8 cellular contexts compared by ENCODE assay signal in the genomic region with DNA sequence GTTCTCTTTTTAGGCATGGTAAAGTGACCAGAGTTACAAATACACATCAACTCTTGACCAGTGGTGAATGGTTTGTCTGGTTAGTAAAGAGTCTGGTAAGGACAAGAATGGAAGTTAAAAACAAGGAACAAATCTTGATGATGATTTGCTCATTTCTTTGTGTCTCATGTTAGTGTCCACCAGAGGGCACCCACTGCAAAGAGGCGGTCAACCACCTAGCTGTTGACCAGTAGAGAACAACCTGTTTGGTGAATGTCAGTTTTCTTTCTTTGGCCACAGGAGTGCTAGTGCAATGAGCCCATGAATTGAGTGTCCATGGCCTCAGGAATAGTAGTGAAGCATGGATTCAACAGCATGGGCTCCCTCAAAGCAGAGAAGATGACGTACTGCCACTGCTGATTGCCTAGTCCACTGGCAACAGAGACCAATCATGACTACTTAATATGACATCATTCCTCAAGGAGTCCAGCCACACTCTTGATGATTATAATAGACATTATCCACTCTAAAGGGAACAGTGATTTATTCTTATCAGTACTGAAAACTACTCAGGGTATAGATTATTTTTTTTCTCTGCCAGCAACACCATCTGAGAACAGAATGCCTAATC. TPM values are rescaled to one million over a fixed set of nuclear protein-coding genes. Genes with fewer than 3 reads are reported as not detected.
A peak's percentile ranks its signal among the peaks of the same experiment; 100 is the strongest.
DNase-seq lines count a peak whose midpoint lies in the region; ATAC-seq, FAIRE-seq and TF ChIP-seq lines count a peak whose summit lies in the region.

No MANE protein-coding gene starts in this region.

- peak; percentile 40 for DNase-seq in A673 (ENCODE audit: low spot score)
- DNase-seq in HK-2 (ENCODE audit: unreplicated experiment) = peak; percentile 38
- no peak for DNase-seq in keratinocyte (ENCODE audit: low read depth, low spot score)
- peak; percentile 49 for DNase-seq in ureter (ENCODE audit: low spot score)
- DNase-seq in vagina (ENCODE audit: extremely low spot score in 2 of 2) = no peak

- POLR2A ChIA-PET in A673 (lab: Charles Lee; ENCODE audit: low non-redundant PET) = no interaction called here

- no peaks in the 10 kb centered on the region for H3K79me2 ChIP-seq in keratinocyte (ENCODE audit: control insufficient read depth, insufficient read depth, low read length)

- H3K27me3 ChIP-seq in A673 (replicated peaks; ENCODE audit: insufficient read depth, low read depth, low read length, poor library complexity) (no peaks in the 10 kb centered on the region), keratinocyte (ENCODE audit: control insufficient read depth, extremely low read depth, insufficient read depth, low read length) (no peaks in the 10 kb centered on the region), vagina (no peaks in the 10 kb centered on the region)

- TF ChIP-seq POLR2A in vagina (IDR thresholded peaks at IDR 0.05) = no peak

- intact Hi-C loops in A673 (cut with micrococcal nuclease; ENCODE audit: unreplicated experiment) (loop anchor here (10.0 kb wide), 3 partner anchors 177 to 1933 kb away; no protein-coding TSS in a partner anchor), vagina (cut with DNase I) (no loop called here)

- H3K4me1 ChIP-seq in A673 (ENCODE audit: insufficient read depth, low read length, poor library complexity, severe bottlenecking) = peaks cover 8% of the 10 kb centered on the region
- no peaks in the 10 kb centered on the region for H3K4me1 ChIP-seq in keratinocyte (ENCODE audit: control insufficient read depth, extremely low read depth, insufficient read depth, low read length)
- no peaks in the 10 kb centered on the region for H3K4me1 ChIP-seq in vagina

- H3K36me3 ChIP-seq in A673 (ENCODE audit: insufficient read depth, low read length, poor library complexity, severe bottlenecking) (no peaks in the 10 kb centered on the region), keratinocyte (ENCODE audit: control insufficient read depth in 2 of 2, extremely low read depth in 1 of 2, insufficient read depth in 2 of 2, low read length in 2 of 2) (no peaks in the 10 kb centered on the region), vagina (no peaks in the 10 kb centered on the region)

- TF ChIP-seq CTCF in A673 (conservative IDR thresholded peaks at IDR 0.05; ENCODE audit: low read depth, low read length) = peak; percentile 69
- TF ChIP-seq CTCF in GM12873 (IDR thresholded peaks at IDR 0.05; ENCODE audit: insufficient read depth, low read depth, low read length, missing control alignments) = peak; percentile 62
- peak; percentile 96 for TF ChIP-seq CTCF in VCaP (conservative IDR thresholded peaks at IDR 0.05)
- TF ChIP-seq CTCF in keratinocyte (optimal IDR thresholded peaks at IDR 0.05 in 1 of 3, IDR thresholded peaks at IDR 0.05 in 1 of 3, conservative IDR thresholded peaks at IDR 0.05 in 1 of 3; ENCODE audit: extremely low read depth in 1 of 3, insufficient read depth in 2 of 3, low read length in 3 of 3) = peak; percentile 69 to 86 (median 72)
- TF ChIP-seq CTCF in vagina (IDR thresholded peaks at IDR 0.05) = no peak

- no peak overlapping the region for H3K4me2 ChIP-seq in keratinocyte (ENCODE audit: control insufficient read depth, extremely low read depth, insufficient read depth, low read depth, low read length)

- no peak overlapping the region for H2AFZ ChIP-seq in keratinocyte (ENCODE audit: control insufficient read depth, low read length)

- H4K20me1 ChIP-seq in keratinocyte (ENCODE audit: control insufficient read depth, extremely low read depth, insufficient read depth, low read length) = no peaks in the 10 kb centered on the region

- H3K9me3 ChIP-seq in A673 (ENCODE audit: low read depth, low read length, poor library complexity, severe bottlenecking) = no peaks in the 10 kb centered on the region
- H3K9me3 ChIP-seq in keratinocyte (ENCODE audit: control insufficient read depth, low read depth, low read length) = no peaks in the 10 kb centered on the region
- H3K9me3 ChIP-seq in vagina = no peaks in the 10 kb centered on the region

- H3K9ac ChIP-seq in keratinocyte (ENCODE audit: control insufficient read depth, extremely low read depth, insufficient read depth, low read length) = no peak overlapping the region

- peak; percentile 92 for FAIRE-seq in keratinocyte (lab: Jason Lieb, UNC)

- H3K9me1 ChIP-seq in keratinocyte (ENCODE audit: control insufficient read depth, extremely low read depth, insufficient read depth, low read length) = no peaks in the 10 kb centered on the region

- CTCF ChIA-PET in A673 (lab: Charles Lee) = no interaction called here

- no TSS peak for BruUV-seq in A673 (replicated peaks; lab: Mats Ljungman, UMichigan)

- H3K27ac ChIP-seq in A673 (ENCODE audit: low read depth, low read length, poor library complexity, severe bottlenecking) (no peak overlapping the region), VCaP (no peak overlapping the region), keratinocyte (ENCODE audit: control insufficient read depth, insufficient read depth, low read length) (no peak overlapping the region), vagina (no peak overlapping the region)

- H3K4me3 ChIP-seq in A673 (ENCODE audit: low read depth, low read length, poor library complexity, severe bottlenecking) = no peak overlapping the region
- H3K4me3 ChIP-seq in keratinocyte (ENCODE audit: control insufficient read depth in 2 of 3, extremely low read depth in 1 of 3, insufficient read depth in 2 of 3, low read depth in 1 of 3, low read length in 3 of 3) = no peak overlapping the region
- H3K4me3 ChIP-seq in vagina = no peak overlapping the region

- dilution Hi-C loops in keratinocyte (cut with MboI; ENCODE audit: extremely low pct_ligation_motif_present, low sequenced_read_pairs) = no loop called here

- no peak for ATAC-seq in GM19467 (IDR thresholded peaks at IDR 0.05; ENCODE audit: unreplicated experiment)

RNA-seq across cellular contexts. Expression of a gene that starts 10.7 kb away (rescaled TPM):
- 0.28 and 1.4 TPM in 2 replicates for total RNA-seq in A673 (2021)
- not detected in 3 replicates for polyA plus RNA-seq in keratinocyte
- polyA plus RNA-seq in keratinocyte (2011; ENCODE audit: low read depth) = not detected
- polyA plus RNA-seq in keratinocyte (2011; cell fraction: cytosol; rRNA removed) = not detected in 2 replicates
- not detected in 2 replicates for polyA plus RNA-seq in keratinocyte (2011; cell fraction: nucleus; rRNA removed)
- polyA plus RNA-seq in keratinocyte (2012; ENCODE audit: low replicate concordance) = not detected in 2 replicates
- polyA minus RNA-seq in keratinocyte = not detected in 3 replicates
- not detected for polyA minus RNA-seq in keratinocyte (2011; cell fraction: cytosol; rRNA and poly(A)+ RNA removed)
- not detected in 2 replicates for polyA minus RNA-seq in keratinocyte (2011; cell fraction: nucleus; rRNA and poly(A)+ RNA removed)
- total RNA-seq in ureter = 2.7 TPM
- 0.98 TPM for total RNA-seq in vagina

Comparison
In these comparisons a context has a peak if more than half of its experiments do, and no peak if none do; other contexts are left out.
1. DNase-seq: peak in A673 (single experiment), HK-2 (single experiment) and ureter (single experiment); none in keratinocyte (single experiment) and vagina (0 of 2).
2. CTCF ChIP-seq: peak in A673 (single experiment), GM12873 (single experiment), VCaP (single experiment) and keratinocyte (3 of 3); none in vagina (0 of 3).